Comparison of ENCODE assay signal across 9 cellular contexts in genomic region chr12:76083246-76083735, GRCh38. TPM values are rescaled to one million over a fixed set of nuclear protein-coding genes. Genes with fewer than 3 reads are reported as not detected.
DNase-seq lines count a peak whose midpoint lies in the region; ATAC-seq, FAIRE-seq and TF ChIP-seq lines count a peak whose summit lies in the region.
"Had no signal": no experiment of that assay in that cellular context is flagged by ENCODE, and none has a peak within 500 bp of the region (broad histone marks: within the 10 kb centered on the region; RNA-seq: fewer than 3 reads in every experiment).

No MANE protein-coding gene starts in this region.

- TF ChIP-seq CTCF in kidney epithelial cell (IDR thresholded peaks at IDR 0.05; ENCODE audit: insufficient read depth, low read length, poor library complexity, severe bottlenecking), result no peak

- peak overlapping the region; percentile 95 for H3K27ac Mint-ChIP-seq in activated CD4-positive, alpha-beta T cell treated with anti-CD3 and anti-CD28 coated beads for 36 hours
- H3K27ac Mint-ChIP-seq in activated naive CD8-positive, alpha-beta T cell treated with anti-CD3 and anti-CD28 coated beads, Interleukin-2, amount 10 ng/mL, durations not matched to agents 7 days and 5 days, result peak overlapping the region; percentile 91

- no peaks in the 10 kb centered on the region for H3K27me3 ChIP-seq in kidney epithelial cell (ENCODE audit: control insufficient read depth, insufficient read depth, low read length)

- peaks cover 47% of the 10 kb centered on the region for H3K36me3 Mint-ChIP-seq in activated CD4-positive, alpha-beta T cell treated with anti-CD3 and anti-CD28 coated beads for 36 hours (ENCODE audit: low read depth)
- peaks cover 22% of the 10 kb centered on the region for H3K36me3 Mint-ChIP-seq in activated naive CD8-positive, alpha-beta T cell treated with anti-CD3 and anti-CD28 coated beads, Interleukin-2, amount 10 ng/mL, durations not matched to agents 7 days and 5 days

- peaks cover 53% of the 10 kb centered on the region for H3K4me1 Mint-ChIP-seq in activated CD4-positive, alpha-beta T cell treated with anti-CD3 and anti-CD28 coated beads for 36 hours
- peaks cover 42% of the 10 kb centered on the region for H3K4me1 Mint-ChIP-seq in activated naive CD8-positive, alpha-beta T cell treated with anti-CD3 and anti-CD28 coated beads, Interleukin-2, amount 10 ng/mL, durations not matched to agents 7 days and 5 days

- H3K27ac ChIP-seq in temporal lobe (ENCODE audit: low read depth, low read length), result peak overlapping the region; percentile 84

- H3K36me3 ChIP-seq in kidney epithelial cell (ENCODE audit: control insufficient read depth, insufficient read depth, low read length), result no peaks in the 10 kb centered on the region

- FAIRE-seq in RCC 7860 (lab: Jason Lieb, UNC), result no peak
- FAIRE-seq: colon had no signal

- peak overlapping the region; percentile 98 for H3K4me3 ChIP-seq in kidney epithelial cell (ENCODE audit: low read depth, low read length)

- ATAC-seq in activated CD4-positive, alpha-beta T cell treated with anti-CD3 and anti-CD28 coated beads for 36 hours, result no peak
- no peak for ATAC-seq in activated naive CD8-positive, alpha-beta T cell treated with anti-CD3 and anti-CD28 coated beads, Interleukin-2, amount 10 ng/mL, durations not matched to agents 7 days and 5 days (ENCODE audit: low read depth)
- no peak for ATAC-seq in HG02884 (IDR thresholded peaks at IDR 0.05; ENCODE audit: unreplicated experiment)

- intact Hi-C loops in activated CD4-positive, alpha-beta T cell treated with anti-CD3 and anti-CD28 coated beads for 36 hours (cut with DNase I, micrococcal nuclease), result loop anchor here (5.0 kb wide), 3 partner anchors 679 to 1546 kb away; partner anchors contain the start of genes ATXN7L3B (in 1 of the 2), E2F7 (in 1 of the 2) and ZDHHC17 (in 1 of the 2)

- peaks cover 8% of the 10 kb centered on the region for H3K9me3 Mint-ChIP-seq in activated CD4-positive, alpha-beta T cell treated with anti-CD3 and anti-CD28 coated beads for 36 hours (ENCODE audit: low read depth)
- no peaks in the 10 kb centered on the region for H3K9me3 Mint-ChIP-seq in activated naive CD8-positive, alpha-beta T cell treated with anti-CD3 and anti-CD28 coated beads, Interleukin-2, amount 10 ng/mL, durations not matched to agents 7 days and 5 days

- H3K4me3 Mint-ChIP-seq in activated CD4-positive, alpha-beta T cell treated with anti-CD3 and anti-CD28 coated beads for 36 hours, result peak overlapping the region; percentile 79
- H3K4me3 Mint-ChIP-seq in activated naive CD8-positive, alpha-beta T cell treated with anti-CD3 and anti-CD28 coated beads, Interleukin-2, amount 10 ng/mL, durations not matched to agents 7 days and 5 days, result peak overlapping the region; percentile 99

- H3K27me3 Mint-ChIP-seq in activated CD4-positive, alpha-beta T cell treated with anti-CD3 and anti-CD28 coated beads for 36 hours, result no peaks in the 10 kb centered on the region
- no peaks in the 10 kb centered on the region for H3K27me3 Mint-ChIP-seq in activated naive CD8-positive, alpha-beta T cell treated with anti-CD3 and anti-CD28 coated beads, Interleukin-2, amount 10 ng/mL, durations not matched to agents 7 days and 5 days

- POLR2A ChIA-PET in activated CD4-positive, alpha-beta T cell treated with anti-CD3 and anti-CD28 coated beads for 36 hours (lab: Charles Lee), result interaction anchor here (2.5 kb wide), 1 partner anchor 52 kb away, joined by 8 read pairs; the partner anchor contains the start of gene PHLDA1
- POLR2A ChIA-PET in activated naive CD8-positive, alpha-beta T cell treated with anti-CD3 and anti-CD28 coated beads, Interleukin-2, amount 10 ng/mL, durations not matched to agents 7 days and 5 days (lab: Charles Lee), result interaction anchor here (0.6 to 2.6 kb wide), 6 partner anchors 76 to 513 kb away, joined by 3 to 13 read pairs (median 4); partner anchors contain the start of gene BBS10

- DNase-seq in activated CD4-positive, alpha-beta T cell treated with anti-CD3 and anti-CD28 coated beads for 36 hours, result peak; percentile 18
- no peak for DNase-seq in activated CD4-positive, alpha-beta T cell treated with anti-CD3 and anti-CD28 coated beads, Interleukin-2, amount 50 U/mL, for 1 hour
- DNase-seq in activated naive CD8-positive, alpha-beta T cell treated with anti-CD3 and anti-CD28 coated beads, Interleukin-2, amount 10 ng/mL, durations not matched to agents 7 days and 5 days, result no peak
- DNase-seq in kidney epithelial cell (ENCODE audit: low read depth) (no peak), NCI-H82 treated with DMSO at 0.1 percent for 48 hours (lab: John Stamatoyannopoulos, UW; ENCODE audit: unreplicated experiment) (no peak), RCC 7860 (ENCODE audit: low spot score) (no peak)

- CTCF ChIA-PET in activated CD4-positive, alpha-beta T cell treated with anti-CD3 and anti-CD28 coated beads for 36 hours (lab: Charles Lee), result interaction anchor here (0.7 to 5.0 kb wide), 4 partner anchors 11 to 51 kb away, joined by 3 to 23 read pairs (median 4); no protein-coding TSS in a partner anchor

RNA-seq across cellular contexts. Expression of gene NAP1L1, which starts 1.2 kb away (rescaled TPM):
- 1,000 to 10,000 TPM in 1 of 2 experiments, 100 to 1,000 TPM in 1; 959 to 1,004 TPM for total RNA-seq in activated CD4-positive, alpha-beta T cell treated with anti-CD3 and anti-CD28 coated beads for 36 hours
- 100 to 1,000 TPM; 534 to 576 TPM for total RNA-seq in activated naive CD8-positive, alpha-beta T cell treated with anti-CD3 and anti-CD28 coated beads, Interleukin-2, amount 10 ng/mL, durations not matched to agents 7 days and 5 days
- 500 and 574 TPM in 2 replicates for total RNA-seq in kidney epithelial cell
- total RNA-seq in temporal lobe, result 184 TPM

RNA-seq across cellular contexts. Expression of gene PHLDA1, which starts 51.7 kb away (rescaled TPM):
- 10 to 100 TPM; 12.3 to 14.3 TPM for total RNA-seq in activated CD4-positive, alpha-beta T cell treated with anti-CD3 and anti-CD28 coated beads for 36 hours
- total RNA-seq in activated naive CD8-positive, alpha-beta T cell treated with anti-CD3 and anti-CD28 coated beads, Interleukin-2, amount 10 ng/mL, durations not matched to agents 7 days and 5 days, result 1 to 10 TPM; 5.2 to 5.8 TPM
- 111 and 113 TPM in 2 replicates for total RNA-seq in kidney epithelial cell
- total RNA-seq in temporal lobe, result 23.8 TPM
